19 cellular contexts compared by ENCODE assay signal in genomic region chr10:15444105-15445021, GRCh38.
DNase-seq lines count a peak whose midpoint lies in the region; ATAC-seq, FAIRE-seq and TF ChIP-seq lines count a peak whose summit lies in the region.
"Had no signal": no experiment of that assay in that cellular context is flagged by ENCODE, and none has a peak within 500 bp of the region (broad histone marks: within the 10 kb centered on the region; RNA-seq: fewer than 3 reads in every experiment).

No MANE protein-coding gene starts in this region.

- H3K9me3 ChIP-seq in K562 (replicated peaks; ENCODE audit: control insufficient read depth, insufficient read depth, low read depth, low read length) (no peaks in the 10 kb centered on the region), psoas muscle (no peaks in the 10 kb centered on the region)

- peak; percentile 52 for DNase-seq in NCI-H82 (lab: John Stamatoyannopoulos, UW)
- no peak for DNase-seq in NCI-H82 treated with DMSO at 0.1 percent for 48 hours (lab: John Stamatoyannopoulos, UW; ENCODE audit: unreplicated experiment)
- no peak for DNase-seq in HEK293T (ENCODE audit: extremely low spot score)
- peak in 1 of 4 experiments; percentile 24 for DNase-seq in K562 (ENCODE audit: extremely low read depth in 1 of 4, low spot score in 3 of 4)
- no peak for DNase-seq in urothelium cell line (ENCODE audit: low spot score)
- DNase-seq in SKM-1 treated with dmso at 0.1 percent for 144 hours (lab: John Stamatoyannopoulos, UW; ENCODE audit: unreplicated experiment): no peak
- no peak for DNase-seq in psoas muscle
- DNase-seq in occipital lobe (lab: John Stamatoyannopoulos, UW): no peak
- DNase-seq: 8988T; AML-193; C1 segment of cervical spinal cord; CD4-positive, alpha-beta memory T cell; DMS79 treated with DMSO at 0.1 percent for 48 hours; EL; GF-D8; GOT3; H9; HFFc6 had no signal

- TF ChIP-seq CTCF in K562 (IDR thresholded peaks at IDR 0.05 in 2 of 3, conservative IDR thresholded peaks at IDR 0.05 in 1 of 3; ENCODE audit: insufficient read depth in 2 of 3, low read depth in 1 of 3, low read length in 3 of 3) (no peak), psoas muscle (IDR thresholded peaks at IDR 0.05) (no peak)

- no peaks in the 10 kb centered on the region for H3K9me1 ChIP-seq in K562 (ENCODE audit: control insufficient read depth, insufficient read depth, low read length)

- FAIRE-seq in K562 (lab: Jason Lieb, UNC) (no peak), urothelium cell line (lab: Jason Lieb, UNC) (peak; percentile 59)
- FAIRE-seq: GM19239 had no signal

- CTCF ChIA-PET in HEK293T (lab: Yijun Ruan, JAX): interaction anchor here (1.1 kb wide), 2 partner anchors 11 to 275 kb away, joined by 3 to 4 read pairs; partner anchors contain the start of gene ITGA8
- CTCF ChIA-PET in K562 (lab: Yijun Ruan, JAX; ENCODE audit: low intra/inter-chr PET ratio): no interaction called here

- H3K4me3 ChIP-seq in K562 (no peak overlapping the region), psoas muscle (no peak overlapping the region)

- H3K27ac ChIP-seq in K562 (ENCODE audit: extremely low read depth, low read depth, low read length): no peak overlapping the region; the same call in 2 of the 3 replicates
- no peak overlapping the region for H3K27ac ChIP-seq in psoas muscle

- H3K4me1 ChIP-seq in K562 (replicated peaks in 1 of 2; ENCODE audit: control insufficient read depth in 2 of 2, insufficient read depth in 2 of 2, low read length in 2 of 2) (peaks cover 23 to 31% of the 10 kb centered on the region in 2 experiments), psoas muscle (no peaks in the 10 kb centered on the region)

- POLR2A ChIA-PET in HEK293T (lab: Yijun Ruan, JAX) (interaction anchor here (1.0 to 1.9 kb wide), 2 partner anchors 11 to 416 kb away, joined by 3 to 6 read pairs; partner anchors contain the start of gene MINDY3), K562 (lab: Yijun Ruan, JAX) (interaction anchor here (0.7 to 1.2 kb wide), 3 partner anchors 9 to 283 kb away, joined by 3 to 6 read pairs (median 3); no protein-coding TSS in a partner anchor)

- no peaks in the 10 kb centered on the region for H3K36me3 ChIP-seq in K562 (ENCODE audit: control insufficient read depth, insufficient read depth, low read length)
- H3K36me3 ChIP-seq in psoas muscle (ENCODE audit: insufficient read depth in 1 of 2, low read depth in 1 of 2): no peaks in the 10 kb centered on the region

- ATAC-seq in K562 (no peak), psoas muscle (no peak)

- no peak for TF ChIP-seq RAD21 in K562 (CRISPR knock-in tag; conservative IDR thresholded peaks at IDR 0.05 in 1 of 2, IDR thresholded peaks at IDR 0.05 in 1 of 2)

- TF ChIP-seq POLR2A in K562 (conservative IDR thresholded peaks at IDR 0.05): no peak

- H2AFZ ChIP-seq in K562 (ENCODE audit: low read depth, low read length): peak overlapping the region; percentile 57

- no peak for TF ChIP-seq EP300 in K562 (IDR thresholded peaks at IDR 0.05; ENCODE audit: low read length)

- 38% methylated on average over 7 of the region's 9 CpGs for WGBS in K562 (ENCODE audit: insufficient coverage, low coverage, missing lambda C conversion rate)
- WGBS in psoas muscle, 3 donors: 53 to 58% (median 55%) methylated on average over 9 of the region's 9 CpGs

- H3K27me3 ChIP-seq in K562 (ENCODE audit: control insufficient read depth in 2 of 2, insufficient read depth in 2 of 2, low read length in 2 of 2): no peaks in the 10 kb centered on the region
- peaks cover 0 to 7% (median 0%) of the 10 kb centered on the region in 3 donors for H3K27me3 ChIP-seq in psoas muscle (ENCODE audit: insufficient read depth in 3 of 3, low read length in 2 of 3)

- in situ Hi-C loops in K562 (cut with MboI): loop anchor here (25.0 kb wide), 1 partner anchor 1343 kb away; no protein-coding TSS in a partner anchor

- H4K20me1 ChIP-seq in K562 (replicated peaks; ENCODE audit: control insufficient read depth, insufficient read depth, low read length): no peaks in the 10 kb centered on the region

- peaks cover 5% of the 10 kb centered on the region; the same call in 1 of the 3 replicates for H3K79me2 ChIP-seq in K562 (ENCODE audit: control insufficient read depth, insufficient read depth, low read length)

- intact Hi-C loops in K562 (cut with micrococcal nuclease) (no loop called here), psoas muscle (cut with DNase I) (no loop called here)

- peak overlapping the region in 1 of 2 experiments; percentile 11; a peak in 1 of 4 replicates for H3K9ac ChIP-seq in K562 (ENCODE audit: insufficient read depth in 1 of 2, low read depth in 2 of 2, low read length in 2 of 2)

- no TSS peak for BruUV-seq in K562 (replicated peaks; lab: Mats Ljungman, UMichigan)

- H3K4me2 ChIP-seq in K562 (ENCODE audit: insufficient read depth, low read length): peak overlapping the region; percentile 32

TF ChIP-seq in HEK293T, 16 proteins besides CTCF, POLR2A, EP300 and RAD21:
- peak; percentile 57 for TF ChIP-seq PKNOX1 (IDR thresholded peaks at IDR 0.05)
- TF ChIP-seq ARNT (IDR thresholded peaks at IDR 0.05): no peak
- TF ChIP-seq SP1 (IDR thresholded peaks at IDR 0.05): no peak
TF ChIP-seq in HEK293T: peak in this region for 1.

TF ChIP-seq in K562, 482 proteins besides CTCF, POLR2A, EP300 and RAD21 (continues in another document):
- TF ChIP-seq ZNF586 (CRISPR knock-in tag; conservative IDR thresholded peaks at IDR 0.05) (no peak), SMC3 (conservative IDR thresholded peaks at IDR 0.05; ENCODE audit: insufficient read depth, low read depth, low read length) (no peak), ARID3A (IDR thresholded peaks at IDR 0.05; ENCODE audit: borderline replicate concordance, low read depth, low read length) (no peak), MBD1 (CRISPR knock-in tag; IDR thresholded peaks at IDR 0.05) (no peak), ZNF12 (CRISPR knock-in tag; IDR thresholded peaks at IDR 0.05) (no peak), SMAD1 (IDR thresholded peaks at IDR 0.05; ENCODE audit: low read depth, low read length, partially characterized antibody) (no peak), NFXL1 (CRISPR knock-in tag; IDR thresholded peaks at IDR 0.05) (no peak), TAF9B (IDR thresholded peaks at IDR 0.05; ENCODE audit: partially characterized antibody) (no peak), ARID1B (IDR thresholded peaks at IDR 0.05) (0 out of 2 replicates have a peak, but pooled peaks have one; percentile 13), EGR1 (conservative IDR thresholded peaks at IDR 0.05) (0 out of 2 replicates have a peak, but pooled peaks have one; percentile 16), OTX1 (CRISPR knock-in tag; IDR thresholded peaks at IDR 0.05) (no peak), SOX6 (IDR thresholded peaks at IDR 0.05) (no peak), THAP7 (CRISPR knock-in tag; IDR thresholded peaks at IDR 0.05) (no peak), CTCFL (IDR thresholded peaks at IDR 0.05; ENCODE audit: borderline replicate concordance, insufficient read depth, low read depth, low read length, poor library complexity, severe bottlenecking) (no peak), MEF2D (tag; conservative IDR thresholded peaks at IDR 0.05; ENCODE audit: low read depth) (no peak), ASH1L (IDR thresholded peaks at IDR 0.05; ENCODE audit: borderline replicate concordance, low read depth, partially characterized antibody) (no peak)
